33 cellular contexts compared by ENCODE assay signal in genomic region chr16:11095935-11096334, GRCh38.
A peak's percentile ranks its signal among the peaks of the same experiment; 100 is the strongest.
DNase-seq lines count a peak whose midpoint lies in the region; ATAC-seq and TF ChIP-seq lines count a peak whose summit lies in the region.
"Had no signal": no experiment of that assay in that cellular context is flagged by ENCODE, and none has a peak within 500 bp of the region (broad histone marks: within the 10 kb centered on the region; RNA-seq: fewer than 3 reads in every experiment).

No MANE protein-coding gene starts in this region.

- H3K9me3 Mint-ChIP-seq in activated CD4-positive, alpha-beta T cell treated with anti-CD3 and anti-CD28 coated beads for 36 hours (ENCODE audit: low read depth): no peaks in the 10 kb centered on the region
- no peaks in the 10 kb centered on the region for H3K9me3 Mint-ChIP-seq in activated B cell treated with CpG ODN at 0.5 μM for 24 hours
- H3K9me3 Mint-ChIP-seq in activated naive CD8-positive, alpha-beta T cell treated with anti-CD3 and anti-CD28 coated beads, Interleukin-2, amount 50 U/mL, for 24 hours: no peaks in the 10 kb centered on the region
- H3K9me3 Mint-ChIP-seq: activated T-cell treated with anti-CD3 and anti-CD28 coated beads, Interleukin-2, amount 50 U/mL, for 72 hours; CD4-positive, CD25-positive, alpha-beta regulatory T cell; IgD-negative memory B cell; natural killer cell had no signal

- no peak for DNase-seq in activated CD4-positive, alpha-beta T cell treated with anti-CD3 and anti-CD28 coated beads for 36 hours
- no peak for DNase-seq in activated CD4-positive, alpha-beta T cell treated with anti-CD3 and anti-CD28 coated beads for 48 hours
- DNase-seq in activated B cell treated with CpG ODN at 0.5 μM for 24 hours: no peak
- no peak for DNase-seq in activated naive CD8-positive, alpha-beta T cell treated with anti-CD3 and anti-CD28 coated beads, Interleukin-2, amount 50 U/mL, for 24 hours
- DNase-seq in SJCRH30: no peak
- no peak for DNase-seq in HUDEP-2 (lab: John Stamatoyannopoulos, UW; ENCODE audit: unreplicated experiment in 76 of 76)
- DNase-seq in NCI-H2196 (lab: John Stamatoyannopoulos, UW; ENCODE audit: unreplicated experiment): no peak
- DNase-seq: activated T-cell treated with anti-CD3 and anti-CD28 coated beads, Interleukin-2, amount 50 U/mL, for 72 hours; Calu3; caudate nucleus; CD4-positive, CD25-positive, alpha-beta regulatory T cell; DMS79 treated with DMSO at 0.1 percent for 48 hours; effector CD8-positive, alpha-beta T cell; HCEC 1CT; hippocampal formation; mammary epithelial cell; mucosa of descending colon; natural killer cell; NCI-H1105; NCI-H187; NCI-H510A; occipital lobe; RPMI8226; stimulated activated CD4-positive, alpha-beta T cell treated with anti-CD3 and anti-CD28 coated beads, Interleukin-4, amount 100 ng/mL, for 1 hour; substantia nigra; upper lobe of left lung had no signal

- CTCF ChIA-PET in activated CD4-positive, alpha-beta T cell treated with anti-CD3 and anti-CD28 coated beads for 36 hours (lab: Charles Lee): interaction anchor here (0.7 to 2.8 kb wide), 6 partner anchors 12 to 137 kb away, joined by 3 to 18 read pairs (median 4); no protein-coding TSS in a partner anchor
- CTCF ChIA-PET in activated B cell treated with CpG ODN at 0.5 μM for 24 hours (lab: Charles Lee): interaction anchor here (1.0 kb wide), 1 partner anchor 16 kb away, joined by 4 read pairs; no protein-coding TSS in a partner anchor

- H3K36me3 Mint-ChIP-seq in activated CD4-positive, alpha-beta T cell treated with anti-CD3 and anti-CD28 coated beads for 36 hours (ENCODE audit: low read depth): peaks cover 19% of the 10 kb centered on the region
- peaks cover 22% of the 10 kb centered on the region for H3K36me3 Mint-ChIP-seq in activated B cell treated with CpG ODN at 0.5 μM for 24 hours (ENCODE audit: low read depth)
- peaks cover 11% of the 10 kb centered on the region for H3K36me3 Mint-ChIP-seq in activated naive CD8-positive, alpha-beta T cell treated with anti-CD3 and anti-CD28 coated beads, Interleukin-2, amount 50 U/mL, for 24 hours (ENCODE audit: low read depth)
- H3K36me3 Mint-ChIP-seq: natural killer cell had no signal

- intact Hi-C loops in activated CD4-positive, alpha-beta T cell treated with anti-CD3 and anti-CD28 coated beads for 36 hours (cut with DNase I, micrococcal nuclease): loop anchor here (1.0 to 10.0 kb wide), 5 partner anchors 18 to 1439 kb away; no protein-coding TSS in a partner anchor
- intact Hi-C loops in activated B cell treated with CpG ODN at 0.5 μM for 24 hours (cut with micrococcal nuclease): loop anchor here (2.0 kb wide), 1 partner anchor 87 kb away; no protein-coding TSS in a partner anchor

- no peaks in the 10 kb centered on the region for H3K27me3 Mint-ChIP-seq in activated CD4-positive, alpha-beta T cell treated with anti-CD3 and anti-CD28 coated beads for 36 hours
- H3K27me3 Mint-ChIP-seq in activated B cell treated with CpG ODN at 0.5 μM for 24 hours: no peaks in the 10 kb centered on the region
- H3K27me3 Mint-ChIP-seq in activated naive CD8-positive, alpha-beta T cell treated with anti-CD3 and anti-CD28 coated beads, Interleukin-2, amount 50 U/mL, for 24 hours: no peaks in the 10 kb centered on the region
- H3K27me3 Mint-ChIP-seq: CD4-positive, CD25-positive, alpha-beta regulatory T cell; IgD-negative memory B cell had no signal

- no peak overlapping the region for H3K27ac ChIP-seq in BLaER1 treated with 17β-estradiol and CSF1 and Interleukin-3, amounts not matched to agents 10 nM and 100 nM
- H3K27ac ChIP-seq in SJCRH30: no peak overlapping the region
- H3K27ac ChIP-seq: coronary artery, epithelial cell of prostate, prostate gland, SJSA1, upper lobe of left lung had no signal

- no peak overlapping the region for H3K4me3 ChIP-seq in BLaER1 treated with 17β-estradiol and CSF1 and Interleukin-3, amounts not matched to agents 10 nM and 100 nM
- no peak overlapping the region for H3K4me3 ChIP-seq in SJCRH30
- H3K4me3 ChIP-seq: coronary artery, mucosa of descending colon, prostate gland, SJSA1, upper lobe of left lung had no signal

- H3K27ac Mint-ChIP-seq in activated CD4-positive, alpha-beta T cell treated with anti-CD3 and anti-CD28 coated beads for 36 hours: peak overlapping the region; percentile 99
- peak overlapping the region; percentile 94 for H3K27ac Mint-ChIP-seq in activated B cell treated with CpG ODN at 0.5 μM for 24 hours
- H3K27ac Mint-ChIP-seq in activated naive CD8-positive, alpha-beta T cell treated with anti-CD3 and anti-CD28 coated beads, Interleukin-2, amount 50 U/mL, for 24 hours: peak overlapping the region; percentile 98
- H3K27ac Mint-ChIP-seq: natural killer cell had no signal

- no peak for ATAC-seq in activated CD4-positive, alpha-beta T cell treated with anti-CD3 and anti-CD28 coated beads for 36 hours
- no peak for ATAC-seq in activated B cell treated with CpG ODN at 0.5 μM for 24 hours (ENCODE audit: low read depth)
- ATAC-seq in activated naive CD8-positive, alpha-beta T cell treated with anti-CD3 and anti-CD28 coated beads, Interleukin-2, amount 50 U/mL, for 24 hours: no peak
- ATAC-seq: activated T-cell treated with anti-CD3 and anti-CD28 coated beads, Interleukin-2, amount 50 U/mL, for 72 hours; mucosa of descending colon; natural killer cell; sciatic nerve had no signal

- H4K20me1 ChIP-seq in BLaER1 treated with 17β-estradiol and CSF1 and Interleukin-3, amounts not matched to agents 10 nM and 100 nM: peaks cover 0 to 13% (median 0%) of the 10 kb centered on the region in 11 experiments; a peak in 4 of 22 replicates

- no peak overlapping the region for H3K4me3 Mint-ChIP-seq in activated CD4-positive, alpha-beta T cell treated with anti-CD3 and anti-CD28 coated beads for 36 hours
- no peak overlapping the region for H3K4me3 Mint-ChIP-seq in activated B cell treated with CpG ODN at 0.5 μM for 24 hours
- no peak overlapping the region for H3K4me3 Mint-ChIP-seq in activated naive CD8-positive, alpha-beta T cell treated with anti-CD3 and anti-CD28 coated beads, Interleukin-2, amount 50 U/mL, for 24 hours
- H3K4me3 Mint-ChIP-seq: IgD-negative memory B cell, natural killer cell had no signal

- no peaks in the 10 kb centered on the region for H3K27me3 ChIP-seq in BLaER1 treated with 17β-estradiol and CSF1 and Interleukin-3, amounts not matched to agents 10 nM and 100 nM
- H3K27me3 ChIP-seq in SJCRH30: no peaks in the 10 kb centered on the region
- H3K27me3 ChIP-seq: SJSA1, upper lobe of left lung had no signal

- H3K4me2 ChIP-seq in BLaER1 treated with 17β-estradiol and CSF1 and Interleukin-3, amounts not matched to agents 10 nM and 100 nM: peak overlapping the region in 6 of 11 experiments; percentile 72 to 83 (median 80); a peak in 7 of 22 replicates

- no peak overlapping the region for H3K9ac ChIP-seq in BLaER1 treated with 17β-estradiol and CSF1 and Interleukin-3, amounts not matched to agents 10 nM and 100 nM

- H3K9me3 ChIP-seq in BLaER1 treated with 17β-estradiol and CSF1 and Interleukin-3, amounts not matched to agents 10 nM and 100 nM (replicated peaks in 1 of 11): no peaks in the 10 kb centered on the region
- no peaks in the 10 kb centered on the region for H3K9me3 ChIP-seq in SJCRH30 (replicated peaks)
- H3K9me3 ChIP-seq: mucosa of descending colon, prostate gland, SJSA1, upper lobe of left lung had no signal

- peaks cover 57 to 69% (median 62%) of the 10 kb centered on the region in 10 experiments for H3K4me1 ChIP-seq in BLaER1 treated with 17β-estradiol and CSF1 and Interleukin-3, amounts not matched to agents 10 nM and 100 nM
- H3K4me1 ChIP-seq in SJCRH30: peaks cover 32% of the 10 kb centered on the region
- H3K4me1 ChIP-seq: prostate gland had no signal

- H3K4me1 Mint-ChIP-seq in activated CD4-positive, alpha-beta T cell treated with anti-CD3 and anti-CD28 coated beads for 36 hours: peaks cover 93% of the 10 kb centered on the region
- H3K4me1 Mint-ChIP-seq in activated B cell treated with CpG ODN at 0.5 μM for 24 hours: peaks cover 54% of the 10 kb centered on the region
- H3K4me1 Mint-ChIP-seq in activated naive CD8-positive, alpha-beta T cell treated with anti-CD3 and anti-CD28 coated beads, Interleukin-2, amount 50 U/mL, for 24 hours: peaks cover 93% of the 10 kb centered on the region

- POLR2A ChIA-PET in activated CD4-positive, alpha-beta T cell treated with anti-CD3 and anti-CD28 coated beads for 36 hours (lab: Charles Lee): interaction anchor here (0.6 to 2.6 kb wide), 7 partner anchors 19 to 292 kb away, joined by 3 to 26 read pairs (median 6); partner anchors contain the start of gene SOCS1
- POLR2A ChIA-PET in activated B cell treated with CpG ODN at 0.5 μM for 24 hours (lab: Charles Lee): interaction anchor here (0.6 to 7.2 kb wide), 8 partner anchors 9 to 588 kb away, joined by 3 to 82 read pairs (median 10); partner anchors contain the start of gene SOCS1

- TF ChIP-seq CTCF in activated B cell treated with CpG ODN at 0.5 μM for 24 hours (IDR thresholded peaks at IDR 0.05): no peak

- H3K36me3 ChIP-seq in BLaER1 treated with 17β-estradiol and CSF1 and Interleukin-3, amounts not matched to agents 10 nM and 100 nM: peaks cover 5 to 42% (median 26%) of the 10 kb centered on the region in 11 experiments; a peak in 18 of 22 replicates
- H3K36me3 ChIP-seq in SJCRH30: no peaks in the 10 kb centered on the region
- H3K36me3 ChIP-seq: prostate gland had no signal
